In the genomic region with DNA sequence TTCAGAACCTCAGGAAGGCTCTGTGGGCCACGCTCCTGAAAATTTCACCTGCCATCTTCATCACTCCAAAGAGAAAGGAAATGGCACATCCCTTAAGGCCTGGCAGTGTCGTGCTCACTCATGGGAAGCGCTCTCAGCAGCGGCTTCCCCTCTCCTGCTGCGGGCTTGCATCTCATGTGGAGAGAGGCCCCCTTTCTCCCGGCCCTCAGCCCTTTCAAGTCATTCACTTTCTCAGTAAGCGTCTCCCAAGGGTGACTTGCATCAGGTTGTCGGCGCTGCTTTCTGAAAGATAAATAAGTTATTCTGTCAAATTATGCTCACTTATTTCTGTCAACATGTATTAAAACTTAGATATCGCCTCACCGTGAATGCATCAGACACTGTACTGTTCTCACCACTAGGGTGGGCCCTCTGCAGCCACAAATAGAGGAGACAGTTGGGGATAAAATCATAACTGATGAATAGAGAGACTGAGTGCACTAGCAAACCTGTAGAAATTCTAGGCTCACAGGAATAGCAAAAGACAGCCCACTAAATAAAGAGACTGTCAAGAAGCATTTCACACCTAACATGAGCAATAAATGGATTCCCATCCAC, we compare ENCODE assay signal across 12 cellular contexts.
DNase-seq lines count a peak whose midpoint lies in the region; ATAC-seq and TF ChIP-seq lines count a peak whose summit lies in the region.
"Had no signal": no experiment of that assay in that cellular context is flagged by ENCODE, and none has a peak within 500 bp of the region (broad histone marks: within the 10 kb centered on the region; RNA-seq: fewer than 3 reads in every experiment).

No MANE protein-coding gene starts in this region.

- H3K79me1 ChIP-seq in mesendoderm (ENCODE audit: low read length), result no peaks in the 10 kb centered on the region

- no peaks in the 10 kb centered on the region for H3K79me2 ChIP-seq in mesendoderm (ENCODE audit: control insufficient read depth, insufficient read depth, low read length)

- H4K8ac ChIP-seq in mesendoderm (ENCODE audit: low read depth, low read length), result no peak overlapping the region

- peak overlapping the region in 7 of 11 experiments; percentile 8 to 42 (median 25); a peak in 9 of 22 replicates for H3K4me2 ChIP-seq in BLaER1 treated with 17β-estradiol and CSF1 and Interleukin-3, amounts not matched to agents 10 nM and 100 nM
- H3K4me2 ChIP-seq in mesendoderm (ENCODE audit: low read length), result no peak overlapping the region

- no peak overlapping the region for H3K23ac ChIP-seq in mesendoderm (ENCODE audit: low read length)

- in situ Hi-C loops in brain microvascular endothelial cell (cut with HindIII; ENCODE audit: low pct_ligation_motif_present, low sequenced_read_pairs), result no loop called here

- H3K4ac ChIP-seq in mesendoderm (ENCODE audit: low read depth, low read length), result no peak overlapping the region

- DNase-seq in HT-29 (ENCODE audit: low spot score), result peak; percentile 44
- peak; percentile 29 for DNase-seq in brain microvascular endothelial cell
- DNase-seq in mesendoderm, result peak; percentile 30
- no peak for DNase-seq in GF-D8 (lab: John Stamatoyannopoulos, UW)
- no peak for DNase-seq in DMS153 treated with DMSO at 0.1 percent for 48 hours (lab: John Stamatoyannopoulos, UW; ENCODE audit: unreplicated experiment)
- no peak for DNase-seq in GM19238 (ENCODE audit: insufficient read length, low spot score)
- DNase-seq: activated CD4-positive, alpha-beta T cell treated with anti-CD3 and anti-CD28 coated beads, Interleukin-2, amount 10 ng/mL, durations not matched to agents 24 days and 14 days; activated naive CD4-positive, alpha-beta T cell treated with Interleukin-2 at 50 U/mL for 16 hours; SJCRH30; stimulated activated CD4-positive, alpha-beta T cell treated with anti-CD3 and anti-CD28 coated beads, Interleukin-1b, Interleukin-23, amount 100 ng/mL, for 48 hours had no signal

- no peak overlapping the region for H3K27ac ChIP-seq in BLaER1 treated with 17β-estradiol and CSF1 and Interleukin-3, amounts not matched to agents 10 nM and 100 nM
- H3K27ac ChIP-seq in brain microvascular endothelial cell (no peak overlapping the region), mesendoderm (ENCODE audit: low read depth, low read length) (no peak overlapping the region)
- H3K27ac ChIP-seq: SJCRH30 had no signal

- WGBS in mesendoderm (ENCODE audit: extremely low coverage, insufficient coverage, low lambda C conversion rate), result no CpG with 5 or more reads among the region's 11 CpGs

- H4K5ac ChIP-seq in mesendoderm (ENCODE audit: low read length), result no peak overlapping the region

- H3K36me3 ChIP-seq in BLaER1 treated with 17β-estradiol and CSF1 and Interleukin-3, amounts not matched to agents 10 nM and 100 nM, result no peaks in the 10 kb centered on the region
- no peaks in the 10 kb centered on the region for H3K36me3 ChIP-seq in brain microvascular endothelial cell (replicated peaks)
- no peaks in the 10 kb centered on the region for H3K36me3 ChIP-seq in mesendoderm (ENCODE audit: control insufficient read depth, insufficient read depth, low read length)
- H3K36me3 ChIP-seq: SJCRH30 had no signal

- no peak overlapping the region for H3K4me3 ChIP-seq in BLaER1 treated with 17β-estradiol and CSF1 and Interleukin-3, amounts not matched to agents 10 nM and 100 nM
- H3K4me3 ChIP-seq in brain microvascular endothelial cell (ENCODE audit: low read depth, low read length), result no peak overlapping the region
- no peak overlapping the region for H3K4me3 ChIP-seq in mesendoderm (ENCODE audit: low read length)
- H3K4me3 ChIP-seq: SJCRH30 had no signal

- no peak for ATAC-seq in HG03135 (IDR thresholded peaks at IDR 0.05; ENCODE audit: unreplicated experiment)

- no peaks in the 10 kb centered on the region for H4K20me1 ChIP-seq in BLaER1 treated with 17β-estradiol and CSF1 and Interleukin-3, amounts not matched to agents 10 nM and 100 nM

- no peak overlapping the region for H2BK15ac ChIP-seq in mesendoderm (replicated peaks; ENCODE audit: low read depth)

- H3K4me1 ChIP-seq in BLaER1 treated with 17β-estradiol and CSF1 and Interleukin-3, amounts not matched to agents 10 nM and 100 nM, result peaks cover 0 to 33% (median 10%) of the 10 kb centered on the region in 10 experiments; a peak in 13 of 20 replicates
- no peaks in the 10 kb centered on the region for H3K4me1 ChIP-seq in mesendoderm (ENCODE audit: control insufficient read depth, low read depth, low read length)
- H3K4me1 ChIP-seq: SJCRH30 had no signal

- H3K9ac ChIP-seq in BLaER1 treated with 17β-estradiol and CSF1 and Interleukin-3, amounts not matched to agents 10 nM and 100 nM, result no peak overlapping the region
- no peak overlapping the region for H3K9ac ChIP-seq in mesendoderm (ENCODE audit: low read length)

- no peak overlapping the region for H2BK5ac ChIP-seq in mesendoderm (ENCODE audit: low read length)

- no peaks in the 10 kb centered on the region for H3K9me3 ChIP-seq in BLaER1 treated with 17β-estradiol and CSF1 and Interleukin-3, amounts not matched to agents 10 nM and 100 nM (replicated peaks in 1 of 11)
- H3K9me3 ChIP-seq: SJCRH30 had no signal

- H2BK120ac ChIP-seq in mesendoderm (ENCODE audit: low read depth, low read length), result no peak overlapping the region

- peak; percentile 68 for TF ChIP-seq CTCF in brain microvascular endothelial cell (IDR thresholded peaks at IDR 0.05; ENCODE audit: low read depth, low read length, missing control alignments)

- no peaks in the 10 kb centered on the region for H3K27me3 ChIP-seq in BLaER1 treated with 17β-estradiol and CSF1 and Interleukin-3, amounts not matched to agents 10 nM and 100 nM
- no peaks in the 10 kb centered on the region for H3K27me3 ChIP-seq in brain microvascular endothelial cell (replicated peaks)
- H3K27me3 ChIP-seq in mesendoderm (ENCODE audit: insufficient read depth, low read length, poor library complexity), result no peaks in the 10 kb centered on the region
- H3K27me3 ChIP-seq: SJCRH30 had no signal

- H2AK5ac ChIP-seq in mesendoderm (ENCODE audit: low read length), result no peak overlapping the region

- H3K56ac ChIP-seq in mesendoderm (ENCODE audit: low read length), result no peak overlapping the region

- no peak overlapping the region for H3K18ac ChIP-seq in mesendoderm (ENCODE audit: low read length)

Comparison
In these comparisons a context has a peak if more than half of its experiments do, and no peak if none do; other contexts are left out.
1. DNase-seq: peak in HT-29 (single experiment), brain microvascular endothelial cell (single experiment) and mesendoderm (single experiment); none in GF-D8 (single experiment), DMS153 treated with DMSO at 0.1 percent for 48 hours (single experiment) and GM19238 (single experiment).